10 cellular contexts compared by ENCODE assay signal in the genomic region with DNA sequence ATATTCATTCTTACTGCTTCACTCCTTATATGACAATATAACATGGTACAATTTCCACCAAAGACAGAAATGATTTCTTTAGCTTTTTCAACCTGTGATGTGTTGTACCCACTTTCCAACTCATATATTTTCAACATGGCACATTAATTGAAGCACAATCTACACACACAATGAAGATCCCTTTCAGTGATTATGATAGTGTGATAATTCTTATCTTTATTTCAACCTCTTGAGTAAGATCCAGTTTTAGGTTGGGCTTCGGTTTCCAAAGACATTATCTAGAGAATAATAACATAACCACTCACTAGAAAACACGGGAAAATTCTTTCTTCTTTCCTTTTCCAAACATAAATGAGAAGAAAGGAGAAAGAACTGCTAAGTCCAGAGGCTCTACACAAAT. TPM values are rescaled to one million over a fixed set of nuclear protein-coding genes. Genes with fewer than 3 reads are reported as not detected.
"Had no signal": no experiment of that assay in that cellular context is flagged by ENCODE, and none has a peak within 500 bp of the region (broad histone marks: within the 10 kb centered on the region; RNA-seq: fewer than 3 reads in every experiment).

No MANE protein-coding gene starts in this region.

- H3K27ac ChIP-seq: GM23248 had no signal

- H3K4me1 ChIP-seq: HAP-1 had no signal

- ATAC-seq: HCT116, K562 had no signal

- H3K9ac ChIP-seq: GM23248 had no signal

- DNase-seq: GM23248, H7, IMR-90, KG1 had no signal

- H3K4me3 ChIP-seq: GM23248, HAP-1, K562 had no signal

- FAIRE-seq: HTR-8/SVneo, K562 had no signal

- H3K9me3 ChIP-seq: HAP-1 had no signal

- H3K36me3 ChIP-seq: HAP-1 had no signal

- H2AFZ ChIP-seq: GM23248 had no signal

RNA-seq across cellular contexts. Expression of gene DSG3, which starts 3.4 kb away (rescaled TPM):
- total RNA-seq: GM23248, H4, H7, HT-29, IMR-90 had no signal
- polyA plus RNA-seq: GM23248, IMR-90 had no signal

RNA-seq across cellular contexts. Expression of gene DSG2, which starts 53.8 kb away (rescaled TPM):
- polyA plus RNA-seq: GM23248 had no signal
